Comparison of ENCODE assay signal across 1 cellular context in the genomic region with DNA sequence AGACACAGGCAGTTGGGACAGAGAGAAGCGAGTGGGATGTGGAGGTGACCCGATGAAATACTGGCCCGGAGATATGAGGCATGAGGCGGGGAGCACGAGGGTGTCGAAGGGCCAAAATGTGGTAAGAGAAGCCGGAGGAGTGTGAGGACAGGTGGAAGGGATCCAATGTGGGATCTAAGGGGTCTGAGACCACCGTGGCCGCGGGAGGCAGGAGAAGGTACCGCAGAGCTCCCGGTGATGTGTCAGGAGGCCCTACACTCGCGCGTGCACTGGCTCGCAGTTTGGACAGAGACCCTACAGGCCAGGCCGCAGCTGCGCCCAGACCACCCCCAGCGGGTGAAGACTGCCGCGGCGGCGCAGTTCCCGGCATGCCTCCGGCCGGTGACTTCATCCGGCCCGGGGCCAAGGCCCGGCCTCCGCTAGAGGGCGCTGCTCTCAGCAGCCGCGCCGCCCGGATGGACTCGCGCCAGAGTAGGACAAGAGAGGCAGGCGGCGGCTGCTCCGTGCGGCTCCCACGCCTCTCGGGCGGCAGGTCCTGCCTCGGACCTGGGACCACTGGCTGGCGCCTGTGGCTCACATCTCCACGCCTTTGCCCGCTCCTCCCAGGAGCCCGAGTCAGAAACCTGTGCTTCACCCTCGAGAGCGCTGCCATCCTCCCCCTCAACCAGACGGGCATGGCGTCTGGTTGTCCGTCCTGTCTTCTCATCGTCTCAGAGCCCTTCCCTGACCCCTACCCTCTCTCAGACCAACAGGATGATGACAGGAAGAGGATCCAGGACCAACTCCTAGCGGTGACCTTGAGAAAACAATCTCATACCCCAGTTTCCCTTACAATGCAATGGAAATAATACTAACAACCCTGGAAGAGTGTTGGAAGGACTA.
TF ChIP-seq lines count a peak whose summit lies in the region.

No MANE protein-coding gene starts in this region.

TF ChIP-seq in HepG2, 621 proteins besides CTCF, POLR2A, EP300 and RAD21 (continued from another document and continues in another):
- TF ChIP-seq, protein P1, sequence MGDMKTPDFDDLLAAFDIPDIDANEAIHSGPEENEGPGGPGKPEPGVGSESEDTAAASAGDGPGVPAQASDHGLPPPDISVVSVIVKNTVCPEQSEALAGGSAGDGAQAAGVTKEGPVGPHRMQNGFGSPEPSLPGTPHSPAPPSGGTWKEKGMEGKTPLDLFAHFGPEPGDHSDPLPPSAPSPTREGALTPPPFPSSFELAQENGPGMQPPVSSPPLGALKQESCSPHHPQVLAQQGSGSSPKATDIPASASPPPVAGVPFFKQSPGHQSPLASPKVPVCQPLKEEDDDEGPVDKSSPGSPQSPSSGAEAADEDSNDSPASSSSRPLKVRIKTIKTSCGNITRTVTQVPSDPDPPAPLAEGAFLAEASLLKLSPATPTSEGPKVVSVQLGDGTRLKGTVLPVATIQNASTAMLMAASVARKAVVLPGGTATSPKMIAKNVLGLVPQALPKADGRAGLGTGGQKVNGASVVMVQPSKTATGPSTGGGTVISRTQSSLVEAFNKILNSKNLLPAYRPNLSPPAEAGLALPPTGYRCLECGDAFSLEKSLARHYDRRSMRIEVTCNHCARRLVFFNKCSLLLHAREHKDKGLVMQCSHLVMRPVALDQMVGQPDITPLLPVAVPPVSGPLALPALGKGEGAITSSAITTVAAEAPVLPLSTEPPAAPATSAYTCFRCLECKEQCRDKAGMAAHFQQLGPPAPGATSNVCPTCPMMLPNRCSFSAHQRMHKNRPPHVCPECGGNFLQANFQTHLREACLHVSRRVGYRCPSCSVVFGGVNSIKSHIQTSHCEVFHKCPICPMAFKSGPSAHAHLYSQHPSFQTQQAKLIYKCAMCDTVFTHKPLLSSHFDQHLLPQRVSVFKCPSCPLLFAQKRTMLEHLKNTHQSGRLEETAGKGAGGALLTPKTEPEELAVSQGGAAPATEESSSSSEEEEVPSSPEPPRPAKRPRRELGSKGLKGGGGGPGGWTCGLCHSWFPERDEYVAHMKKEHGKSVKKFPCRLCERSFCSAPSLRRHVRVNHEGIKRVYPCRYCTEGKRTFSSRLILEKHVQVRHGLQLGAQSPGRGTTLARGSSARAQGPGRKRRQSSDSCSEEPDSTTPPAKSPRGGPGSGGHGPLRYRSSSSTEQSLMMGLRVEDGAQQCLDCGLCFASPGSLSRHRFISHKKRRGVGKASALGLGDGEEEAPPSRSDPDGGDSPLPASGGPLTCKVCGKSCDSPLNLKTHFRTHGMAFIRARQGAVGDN (CRISPR knock-in tag; IDR thresholded peaks at IDR 0.05): peak; percentile 100
- TF ChIP-seq SRSF1 (optimal IDR thresholded peaks at IDR 0.05; ENCODE audit: low read depth, low read length): no peak
- TF ChIP-seq, protein P2, sequence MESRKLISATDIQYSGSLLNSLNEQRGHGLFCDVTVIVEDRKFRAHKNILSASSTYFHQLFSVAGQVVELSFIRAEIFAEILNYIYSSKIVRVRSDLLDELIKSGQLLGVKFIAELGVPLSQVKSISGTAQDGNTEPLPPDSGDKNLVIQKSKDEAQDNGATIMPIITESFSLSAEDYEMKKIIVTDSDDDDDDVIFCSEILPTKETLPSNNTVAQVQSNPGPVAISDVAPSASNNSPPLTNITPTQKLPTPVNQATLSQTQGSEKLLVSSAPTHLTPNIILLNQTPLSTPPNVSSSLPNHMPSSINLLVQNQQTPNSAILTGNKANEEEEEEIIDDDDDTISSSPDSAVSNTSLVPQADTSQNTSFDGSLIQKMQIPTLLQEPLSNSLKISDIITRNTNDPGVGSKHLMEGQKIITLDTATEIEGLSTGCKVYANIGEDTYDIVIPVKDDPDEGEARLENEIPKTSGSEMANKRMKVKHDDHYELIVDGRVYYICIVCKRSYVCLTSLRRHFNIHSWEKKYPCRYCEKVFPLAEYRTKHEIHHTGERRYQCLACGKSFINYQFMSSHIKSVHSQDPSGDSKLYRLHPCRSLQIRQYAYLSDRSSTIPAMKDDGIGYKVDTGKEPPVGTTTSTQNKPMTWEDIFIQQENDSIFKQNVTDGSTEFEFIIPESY (CRISPR knock-in tag; IDR thresholded peaks at IDR 0.05): peak; percentile 77
- TF ChIP-seq, protein P3, sequence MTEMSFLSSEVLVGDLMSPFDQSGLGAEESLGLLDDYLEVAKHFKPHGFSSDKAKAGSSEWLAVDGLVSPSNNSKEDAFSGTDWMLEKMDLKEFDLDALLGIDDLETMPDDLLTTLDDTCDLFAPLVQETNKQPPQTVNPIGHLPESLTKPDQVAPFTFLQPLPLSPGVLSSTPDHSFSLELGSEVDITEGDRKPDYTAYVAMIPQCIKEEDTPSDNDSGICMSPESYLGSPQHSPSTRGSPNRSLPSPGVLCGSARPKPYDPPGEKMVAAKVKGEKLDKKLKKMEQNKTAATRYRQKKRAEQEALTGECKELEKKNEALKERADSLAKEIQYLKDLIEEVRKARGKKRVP (CRISPR knock-in tag; IDR thresholded peaks at IDR 0.05): peak in 1 of 2 experiments; percentile 78; a peak in 2 of 4 replicates
- TF ChIP-seq ZNF230 (CRISPR knock-in tag; IDR thresholded peaks at IDR 0.05): peak; percentile 68
- peak; percentile 76 for TF ChIP-seq ASH2L (IDR thresholded peaks at IDR 0.05; ENCODE audit: insufficient read length, low read depth, low read length)
- TF ChIP-seq, protein P4, sequence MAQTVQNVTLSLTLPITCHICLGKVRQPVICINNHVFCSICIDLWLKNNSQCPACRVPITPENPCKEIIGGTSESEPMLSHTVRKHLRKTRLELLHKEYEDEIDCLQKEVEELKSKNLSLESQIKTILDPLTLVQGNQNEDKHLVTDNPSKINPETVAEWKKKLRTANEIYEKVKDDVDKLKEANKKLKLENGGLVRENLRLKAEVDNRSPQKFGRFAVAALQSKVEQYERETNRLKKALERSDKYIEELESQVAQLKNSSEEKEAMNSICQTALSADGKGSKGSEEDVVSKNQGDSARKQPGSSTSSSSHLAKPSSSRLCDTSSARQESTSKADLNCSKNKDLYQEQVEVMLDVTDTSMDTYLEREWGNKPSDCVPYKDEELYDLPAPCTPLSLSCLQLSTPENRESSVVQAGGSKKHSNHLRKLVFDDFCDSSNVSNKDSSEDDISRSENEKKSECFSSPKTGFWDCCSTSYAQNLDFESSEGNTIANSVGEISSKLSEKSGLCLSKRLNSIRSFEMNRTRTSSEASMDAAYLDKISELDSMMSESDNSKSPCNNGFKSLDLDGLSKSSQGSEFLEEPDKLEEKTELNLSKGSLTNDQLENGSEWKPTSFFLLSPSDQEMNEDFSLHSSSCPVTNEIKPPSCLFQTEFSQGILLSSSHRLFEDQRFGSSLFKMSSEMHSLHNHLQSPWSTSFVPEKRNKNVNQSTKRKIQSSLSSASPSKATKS (CRISPR knock-in tag; IDR thresholded peaks at IDR 0.05): no peak
- peak; percentile 21; the same call in 1 of the 2 replicates for TF ChIP-seq HNF4A (CRISPR knock-in tag; IDR thresholded peaks at IDR 0.05)
- TF ChIP-seq IKZF4 (CRISPR knock-in tag; IDR thresholded peaks at IDR 0.05; ENCODE audit: borderline replicate concordance, low read depth, not compliant biosample characterization): peak; percentile 86
- TF ChIP-seq ZNF34 (CRISPR knock-in tag; IDR thresholded peaks at IDR 0.05; ENCODE audit: borderline replicate concordance): no peak
- TF ChIP-seq ZNF235 (CRISPR knock-in tag; IDR thresholded peaks at IDR 0.05; ENCODE audit: borderline replicate concordance): 0 out of 2 replicates have a peak, but pooled peaks have one; percentile 30
- peak; percentile 87 for TF ChIP-seq CCDC6 (CRISPR knock-in tag; IDR thresholded peaks at IDR 0.05)
- TF ChIP-seq PRPF4 (IDR thresholded peaks at IDR 0.05; ENCODE audit: low read depth, low read length, poor library complexity, severe bottlenecking): no peak
- no peak for TF ChIP-seq ZNF441 (CRISPR knock-in tag; IDR thresholded peaks at IDR 0.05; ENCODE audit: borderline replicate concordance)
- peak; percentile 91 for TF ChIP-seq AKAP8 (CRISPR knock-in tag; IDR thresholded peaks at IDR 0.05)
- TF ChIP-seq, protein P5, sequence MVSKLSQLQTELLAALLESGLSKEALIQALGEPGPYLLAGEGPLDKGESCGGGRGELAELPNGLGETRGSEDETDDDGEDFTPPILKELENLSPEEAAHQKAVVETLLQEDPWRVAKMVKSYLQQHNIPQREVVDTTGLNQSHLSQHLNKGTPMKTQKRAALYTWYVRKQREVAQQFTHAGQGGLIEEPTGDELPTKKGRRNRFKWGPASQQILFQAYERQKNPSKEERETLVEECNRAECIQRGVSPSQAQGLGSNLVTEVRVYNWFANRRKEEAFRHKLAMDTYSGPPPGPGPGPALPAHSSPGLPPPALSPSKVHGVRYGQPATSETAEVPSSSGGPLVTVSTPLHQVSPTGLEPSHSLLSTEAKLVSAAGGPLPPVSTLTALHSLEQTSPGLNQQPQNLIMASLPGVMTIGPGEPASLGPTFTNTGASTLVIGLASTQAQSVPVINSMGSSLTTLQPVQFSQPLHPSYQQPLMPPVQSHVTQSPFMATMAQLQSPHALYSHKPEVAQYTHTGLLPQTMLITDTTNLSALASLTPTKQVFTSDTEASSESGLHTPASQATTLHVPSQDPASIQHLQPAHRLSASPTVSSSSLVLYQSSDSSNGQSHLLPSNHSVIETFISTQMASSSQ (IDR thresholded peaks at IDR 0.05; ENCODE audit: low read depth): no peak
- TF ChIP-seq, protein P5 (CRISPR knock-in tag; IDR thresholded peaks at IDR 0.05; ENCODE audit: borderline replicate concordance): peak; percentile 52; the same call in 1 of the 2 replicates
- TF ChIP-seq, protein P6, sequence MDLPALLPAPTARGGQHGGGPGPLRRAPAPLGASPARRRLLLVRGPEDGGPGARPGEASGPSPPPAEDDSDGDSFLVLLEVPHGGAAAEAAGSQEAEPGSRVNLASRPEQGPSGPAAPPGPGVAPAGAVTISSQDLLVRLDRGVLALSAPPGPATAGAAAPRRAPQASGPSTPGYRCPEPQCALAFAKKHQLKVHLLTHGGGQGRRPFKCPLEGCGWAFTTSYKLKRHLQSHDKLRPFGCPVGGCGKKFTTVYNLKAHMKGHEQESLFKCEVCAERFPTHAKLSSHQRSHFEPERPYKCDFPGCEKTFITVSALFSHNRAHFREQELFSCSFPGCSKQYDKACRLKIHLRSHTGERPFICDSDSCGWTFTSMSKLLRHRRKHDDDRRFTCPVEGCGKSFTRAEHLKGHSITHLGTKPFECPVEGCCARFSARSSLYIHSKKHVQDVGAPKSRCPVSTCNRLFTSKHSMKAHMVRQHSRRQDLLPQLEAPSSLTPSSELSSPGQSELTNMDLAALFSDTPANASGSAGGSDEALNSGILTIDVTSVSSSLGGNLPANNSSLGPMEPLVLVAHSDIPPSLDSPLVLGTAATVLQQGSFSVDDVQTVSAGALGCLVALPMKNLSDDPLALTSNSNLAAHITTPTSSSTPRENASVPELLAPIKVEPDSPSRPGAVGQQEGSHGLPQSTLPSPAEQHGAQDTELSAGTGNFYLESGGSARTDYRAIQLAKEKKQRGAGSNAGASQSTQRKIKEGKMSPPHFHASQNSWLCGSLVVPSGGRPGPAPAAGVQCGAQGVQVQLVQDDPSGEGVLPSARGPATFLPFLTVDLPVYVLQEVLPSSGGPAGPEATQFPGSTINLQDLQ (CRISPR knock-in tag; IDR thresholded peaks at IDR 0.05): peak; percentile 77; the same call in 1 of the 2 replicates
- TF ChIP-seq TMF1 (CRISPR knock-in tag; IDR thresholded peaks at IDR 0.05; ENCODE audit: low read depth): no peak
- peak; percentile 67 for TF ChIP-seq CEBPG (CRISPR knock-in tag; IDR thresholded peaks at IDR 0.05)
- no peak; the same call in 1 of the 2 replicates for TF ChIP-seq GABPA (IDR thresholded peaks at IDR 0.05; ENCODE audit: low read depth, low read length)
- peak; percentile 71 for TF ChIP-seq GABPA (CRISPR knock-in tag; IDR thresholded peaks at IDR 0.05; ENCODE audit: low read depth)
- TF ChIP-seq CREBL2 (CRISPR knock-in tag; IDR thresholded peaks at IDR 0.05; ENCODE audit: borderline replicate concordance): peak; percentile 91
- peak; percentile 63 for TF ChIP-seq ZNF431 (CRISPR knock-in tag; IDR thresholded peaks at IDR 0.05; ENCODE audit: borderline replicate concordance, low read depth)
- no peak for TF ChIP-seq ATF1 (CRISPR knock-in tag; IDR thresholded peaks at IDR 0.05)
- no peak for TF ChIP-seq ZNF232 (CRISPR knock-in tag; IDR thresholded peaks at IDR 0.05; ENCODE audit: borderline replicate concordance)
- peak; percentile 34; the same call in 1 of the 2 replicates for TF ChIP-seq ZNF543 (CRISPR knock-in tag; IDR thresholded peaks at IDR 0.05)
- TF ChIP-seq NR3C1 (CRISPR knock-in tag; IDR thresholded peaks at IDR 0.05): no peak
- no peak; the same call in 1 of the 2 replicates for TF ChIP-seq ELF4 (CRISPR knock-in tag; IDR thresholded peaks at IDR 0.05; ENCODE audit: borderline replicate concordance)
- peak; percentile 62; the same call in 1 of the 2 replicates for TF ChIP-seq ZMYM3 (CRISPR knock-in tag; IDR thresholded peaks at IDR 0.05)
- peak; percentile 70 for TF ChIP-seq RCOR2 (CRISPR knock-in tag; IDR thresholded peaks at IDR 0.05)
- peak; percentile 67; the same call in 1 of the 2 replicates for TF ChIP-seq SMAD1 (CRISPR knock-in tag; IDR thresholded peaks at IDR 0.05; ENCODE audit: borderline replicate concordance, low read depth)
- TF ChIP-seq SIN3B (IDR thresholded peaks at IDR 0.05; ENCODE audit: low read length): no peak
- no peak for TF ChIP-seq ZBTB10 (CRISPR knock-in tag; IDR thresholded peaks at IDR 0.05; ENCODE audit: borderline replicate concordance)
- peak; percentile 69; the same call in 1 of the 2 replicates for TF ChIP-seq CENPT (CRISPR knock-in tag; IDR thresholded peaks at IDR 0.05; ENCODE audit: low read depth)
- no peak for TF ChIP-seq ZNF746 (CRISPR knock-in tag; IDR thresholded peaks at IDR 0.05)
